1 cellular context compared by ENCODE assay signal in the genomic region with DNA sequence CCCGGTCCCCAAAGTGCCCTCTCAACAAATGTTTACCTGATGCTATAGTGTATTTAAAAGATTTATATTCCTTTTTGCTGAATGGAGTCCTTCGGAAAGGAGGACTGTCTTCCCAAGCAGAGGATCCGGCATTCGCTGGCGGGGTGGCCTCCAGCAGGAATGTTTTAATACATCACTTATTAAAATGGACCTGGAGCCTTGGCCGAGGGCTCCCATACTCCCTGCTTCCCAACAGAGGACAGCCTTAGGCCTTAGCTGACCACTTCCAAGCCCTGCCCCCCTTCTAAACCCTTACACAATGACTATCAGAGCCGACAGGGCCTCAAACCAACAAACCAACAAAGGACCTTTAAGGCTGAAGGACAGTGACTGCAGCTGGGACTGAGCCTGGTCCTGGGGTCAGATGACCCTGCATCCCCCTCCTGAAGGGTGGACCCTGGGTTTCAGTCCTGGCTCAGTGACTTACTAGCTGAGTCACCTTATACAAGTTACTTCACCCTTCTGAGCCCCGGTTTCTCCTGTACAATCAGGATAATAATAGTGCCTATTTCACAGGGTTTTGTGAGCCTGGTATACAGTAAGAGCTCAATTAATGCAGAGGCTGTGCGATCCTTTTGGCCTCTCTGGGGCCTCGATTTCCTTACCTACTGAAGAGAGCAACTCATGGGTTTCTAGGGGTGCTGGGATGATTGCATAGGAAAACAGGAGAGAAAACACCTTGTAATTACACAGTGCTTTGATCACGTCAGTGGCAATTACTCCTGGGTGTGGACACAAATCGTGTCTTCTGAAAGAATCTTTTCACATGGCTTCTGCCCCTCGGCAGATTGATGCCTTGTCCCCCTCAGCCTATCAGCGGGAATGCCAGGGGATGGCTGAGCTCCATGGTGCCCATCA.
TF ChIP-seq lines count a peak whose summit lies in the region.

No MANE protein-coding gene starts in this region.

TF ChIP-seq in H1, 55 proteins besides CTCF, POLR2A, EP300 and RAD21:
- no peak for TF ChIP-seq CBX5 (IDR thresholded peaks at IDR 0.05; ENCODE audit: low read depth, low read length)
- TF ChIP-seq JUND (IDR thresholded peaks at IDR 0.05; ENCODE audit: low read length), result no peak
- TF ChIP-seq, protein P1, sequence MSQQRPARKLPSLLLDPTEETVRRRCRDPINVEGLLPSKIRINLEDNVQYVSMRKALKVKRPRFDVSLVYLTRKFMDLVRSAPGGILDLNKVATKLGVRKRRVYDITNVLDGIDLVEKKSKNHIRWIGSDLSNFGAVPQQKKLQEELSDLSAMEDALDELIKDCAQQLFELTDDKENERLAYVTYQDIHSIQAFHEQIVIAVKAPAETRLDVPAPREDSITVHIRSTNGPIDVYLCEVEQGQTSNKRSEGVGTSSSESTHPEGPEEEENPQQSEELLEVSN (IDR thresholded peaks at IDR 0.05), result no peak
- TF ChIP-seq, protein P2, sequence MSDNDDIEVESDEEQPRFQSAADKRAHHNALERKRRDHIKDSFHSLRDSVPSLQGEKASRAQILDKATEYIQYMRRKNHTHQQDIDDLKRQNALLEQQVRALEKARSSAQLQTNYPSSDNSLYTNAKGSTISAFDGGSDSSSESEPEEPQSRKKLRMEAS (IDR thresholded peaks at IDR 0.05), result no peak
- no peak for TF ChIP-seq ASH2L (IDR thresholded peaks at IDR 0.05; ENCODE audit: low read length)
- TF ChIP-seq, protein P3, sequence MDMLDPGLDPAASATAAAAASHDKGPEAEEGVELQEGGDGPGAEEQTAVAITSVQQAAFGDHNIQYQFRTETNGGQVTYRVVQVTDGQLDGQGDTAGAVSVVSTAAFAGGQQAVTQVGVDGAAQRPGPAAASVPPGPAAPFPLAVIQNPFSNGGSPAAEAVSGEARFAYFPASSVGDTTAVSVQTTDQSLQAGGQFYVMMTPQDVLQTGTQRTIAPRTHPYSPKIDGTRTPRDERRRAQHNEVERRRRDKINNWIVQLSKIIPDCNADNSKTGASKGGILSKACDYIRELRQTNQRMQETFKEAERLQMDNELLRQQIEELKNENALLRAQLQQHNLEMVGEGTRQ (IDR thresholded peaks at IDR 0.05; ENCODE audit: low read length), result no peak
- no peak for TF ChIP-seq CTBP2 (IDR thresholded peaks at IDR 0.05; ENCODE audit: borderline replicate concordance, insufficient read depth, insufficient read length, low read length)
- no peak for TF ChIP-seq POU5F1 (IDR thresholded peaks at IDR 0.05; ENCODE audit: low read depth, low read length)
- TF ChIP-seq RNF2 (IDR thresholded peaks at IDR 0.05; ENCODE audit: borderline replicate concordance, low read depth, low read length, missing control alignments, poor library complexity, severe bottlenecking), result no peak
- TF ChIP-seq CHD2 (IDR thresholded peaks at IDR 0.05; ENCODE audit: low read length), result no peak
- TF ChIP-seq SUZ12 (IDR thresholded peaks at IDR 0.05; ENCODE audit: low read length), result no peak
- TF ChIP-seq, protein P4, sequence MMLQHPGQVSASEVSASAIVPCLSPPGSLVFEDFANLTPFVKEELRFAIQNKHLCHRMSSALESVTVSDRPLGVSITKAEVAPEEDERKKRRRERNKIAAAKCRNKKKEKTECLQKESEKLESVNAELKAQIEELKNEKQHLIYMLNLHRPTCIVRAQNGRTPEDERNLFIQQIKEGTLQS (IDR thresholded peaks at IDR 0.05; ENCODE audit: insufficient read depth, low read depth, low read length), result no peak
